Comparison of ENCODE assay signal across 2 cellular contexts in the genomic region with DNA sequence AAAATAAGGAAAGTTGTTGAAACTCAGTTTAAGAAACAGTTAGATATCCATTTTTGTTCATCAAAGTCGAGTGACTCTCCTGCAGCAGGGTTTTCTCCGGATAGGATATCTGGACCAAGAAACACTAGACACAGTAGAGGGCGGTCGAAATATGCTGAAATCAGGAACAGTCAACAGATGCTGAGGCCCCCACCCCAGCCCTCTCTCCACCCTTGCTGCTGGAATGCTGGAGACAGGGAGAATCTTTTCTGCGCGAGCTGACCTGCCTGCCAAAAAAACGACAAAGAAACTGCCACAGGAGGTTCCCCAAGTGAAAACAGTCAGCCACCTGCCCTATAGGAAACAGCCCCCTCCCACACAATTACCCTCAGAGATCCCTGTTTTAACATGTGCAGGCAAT.
TF ChIP-seq lines count a peak whose summit lies in the region.

No MANE protein-coding gene starts in this region.

TF ChIP-seq in GM23338, 12 proteins besides CTCF, POLR2A, EP300 and RAD21:
- no peak for TF ChIP-seq STAT1 (IDR thresholded peaks at IDR 0.05; ENCODE audit: unreplicated experiment)
- TF ChIP-seq EZH2phosphoT487 (IDR thresholded peaks at IDR 0.05; ENCODE audit: unreplicated experiment): no peak
- TF ChIP-seq, protein P1, sequence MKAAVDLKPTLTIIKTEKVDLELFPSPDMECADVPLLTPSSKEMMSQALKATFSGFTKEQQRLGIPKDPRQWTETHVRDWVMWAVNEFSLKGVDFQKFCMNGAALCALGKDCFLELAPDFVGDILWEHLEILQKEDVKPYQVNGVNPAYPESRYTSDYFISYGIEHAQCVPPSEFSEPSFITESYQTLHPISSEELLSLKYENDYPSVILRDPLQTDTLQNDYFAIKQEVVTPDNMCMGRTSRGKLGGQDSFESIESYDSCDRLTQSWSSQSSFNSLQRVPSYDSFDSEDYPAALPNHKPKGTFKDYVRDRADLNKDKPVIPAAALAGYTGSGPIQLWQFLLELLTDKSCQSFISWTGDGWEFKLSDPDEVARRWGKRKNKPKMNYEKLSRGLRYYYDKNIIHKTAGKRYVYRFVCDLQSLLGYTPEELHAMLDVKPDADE (IDR thresholded peaks at IDR 0.05): no peak
- no peak for TF ChIP-seq NANOG (IDR thresholded peaks at IDR 0.05; ENCODE audit: borderline replicate concordance)
- TF ChIP-seq POLR2AphosphoS5 (IDR thresholded peaks at IDR 0.05; ENCODE audit: low read depth): no peak
- TF ChIP-seq ZNF331 (CRISPR knock-in tag; IDR thresholded peaks at IDR 0.05; ENCODE audit: low read depth): no peak
- no peak for TF ChIP-seq ZNF114 (CRISPR knock-in tag; IDR thresholded peaks at IDR 0.05)
- TF ChIP-seq, protein P2, sequence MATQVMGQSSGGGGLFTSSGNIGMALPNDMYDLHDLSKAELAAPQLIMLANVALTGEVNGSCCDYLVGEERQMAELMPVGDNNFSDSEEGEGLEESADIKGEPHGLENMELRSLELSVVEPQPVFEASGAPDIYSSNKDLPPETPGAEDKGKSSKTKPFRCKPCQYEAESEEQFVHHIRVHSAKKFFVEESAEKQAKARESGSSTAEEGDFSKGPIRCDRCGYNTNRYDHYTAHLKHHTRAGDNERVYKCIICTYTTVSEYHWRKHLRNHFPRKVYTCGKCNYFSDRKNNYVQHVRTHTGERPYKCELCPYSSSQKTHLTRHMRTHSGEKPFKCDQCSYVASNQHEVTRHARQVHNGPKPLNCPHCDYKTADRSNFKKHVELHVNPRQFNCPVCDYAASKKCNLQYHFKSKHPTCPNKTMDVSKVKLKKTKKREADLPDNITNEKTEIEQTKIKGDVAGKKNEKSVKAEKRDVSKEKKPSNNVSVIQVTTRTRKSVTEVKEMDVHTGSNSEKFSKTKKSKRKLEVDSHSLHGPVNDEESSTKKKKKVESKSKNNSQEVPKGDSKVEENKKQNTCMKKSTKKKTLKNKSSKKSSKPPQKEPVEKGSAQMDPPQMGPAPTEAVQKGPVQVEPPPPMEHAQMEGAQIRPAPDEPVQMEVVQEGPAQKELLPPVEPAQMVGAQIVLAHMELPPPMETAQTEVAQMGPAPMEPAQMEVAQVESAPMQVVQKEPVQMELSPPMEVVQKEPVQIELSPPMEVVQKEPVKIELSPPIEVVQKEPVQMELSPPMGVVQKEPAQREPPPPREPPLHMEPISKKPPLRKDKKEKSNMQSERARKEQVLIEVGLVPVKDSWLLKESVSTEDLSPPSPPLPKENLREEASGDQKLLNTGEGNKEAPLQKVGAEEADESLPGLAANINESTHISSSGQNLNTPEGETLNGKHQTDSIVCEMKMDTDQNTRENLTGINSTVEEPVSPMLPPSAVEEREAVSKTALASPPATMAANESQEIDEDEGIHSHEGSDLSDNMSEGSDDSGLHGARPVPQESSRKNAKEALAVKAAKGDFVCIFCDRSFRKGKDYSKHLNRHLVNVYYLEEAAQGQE (IDR thresholded peaks at IDR 0.05; ENCODE audit: unreplicated experiment): no peak
- no peak for TF ChIP-seq EZH2 (IDR thresholded peaks at IDR 0.05; ENCODE audit: low read depth, unreplicated experiment)
- TF ChIP-seq, protein P3, sequence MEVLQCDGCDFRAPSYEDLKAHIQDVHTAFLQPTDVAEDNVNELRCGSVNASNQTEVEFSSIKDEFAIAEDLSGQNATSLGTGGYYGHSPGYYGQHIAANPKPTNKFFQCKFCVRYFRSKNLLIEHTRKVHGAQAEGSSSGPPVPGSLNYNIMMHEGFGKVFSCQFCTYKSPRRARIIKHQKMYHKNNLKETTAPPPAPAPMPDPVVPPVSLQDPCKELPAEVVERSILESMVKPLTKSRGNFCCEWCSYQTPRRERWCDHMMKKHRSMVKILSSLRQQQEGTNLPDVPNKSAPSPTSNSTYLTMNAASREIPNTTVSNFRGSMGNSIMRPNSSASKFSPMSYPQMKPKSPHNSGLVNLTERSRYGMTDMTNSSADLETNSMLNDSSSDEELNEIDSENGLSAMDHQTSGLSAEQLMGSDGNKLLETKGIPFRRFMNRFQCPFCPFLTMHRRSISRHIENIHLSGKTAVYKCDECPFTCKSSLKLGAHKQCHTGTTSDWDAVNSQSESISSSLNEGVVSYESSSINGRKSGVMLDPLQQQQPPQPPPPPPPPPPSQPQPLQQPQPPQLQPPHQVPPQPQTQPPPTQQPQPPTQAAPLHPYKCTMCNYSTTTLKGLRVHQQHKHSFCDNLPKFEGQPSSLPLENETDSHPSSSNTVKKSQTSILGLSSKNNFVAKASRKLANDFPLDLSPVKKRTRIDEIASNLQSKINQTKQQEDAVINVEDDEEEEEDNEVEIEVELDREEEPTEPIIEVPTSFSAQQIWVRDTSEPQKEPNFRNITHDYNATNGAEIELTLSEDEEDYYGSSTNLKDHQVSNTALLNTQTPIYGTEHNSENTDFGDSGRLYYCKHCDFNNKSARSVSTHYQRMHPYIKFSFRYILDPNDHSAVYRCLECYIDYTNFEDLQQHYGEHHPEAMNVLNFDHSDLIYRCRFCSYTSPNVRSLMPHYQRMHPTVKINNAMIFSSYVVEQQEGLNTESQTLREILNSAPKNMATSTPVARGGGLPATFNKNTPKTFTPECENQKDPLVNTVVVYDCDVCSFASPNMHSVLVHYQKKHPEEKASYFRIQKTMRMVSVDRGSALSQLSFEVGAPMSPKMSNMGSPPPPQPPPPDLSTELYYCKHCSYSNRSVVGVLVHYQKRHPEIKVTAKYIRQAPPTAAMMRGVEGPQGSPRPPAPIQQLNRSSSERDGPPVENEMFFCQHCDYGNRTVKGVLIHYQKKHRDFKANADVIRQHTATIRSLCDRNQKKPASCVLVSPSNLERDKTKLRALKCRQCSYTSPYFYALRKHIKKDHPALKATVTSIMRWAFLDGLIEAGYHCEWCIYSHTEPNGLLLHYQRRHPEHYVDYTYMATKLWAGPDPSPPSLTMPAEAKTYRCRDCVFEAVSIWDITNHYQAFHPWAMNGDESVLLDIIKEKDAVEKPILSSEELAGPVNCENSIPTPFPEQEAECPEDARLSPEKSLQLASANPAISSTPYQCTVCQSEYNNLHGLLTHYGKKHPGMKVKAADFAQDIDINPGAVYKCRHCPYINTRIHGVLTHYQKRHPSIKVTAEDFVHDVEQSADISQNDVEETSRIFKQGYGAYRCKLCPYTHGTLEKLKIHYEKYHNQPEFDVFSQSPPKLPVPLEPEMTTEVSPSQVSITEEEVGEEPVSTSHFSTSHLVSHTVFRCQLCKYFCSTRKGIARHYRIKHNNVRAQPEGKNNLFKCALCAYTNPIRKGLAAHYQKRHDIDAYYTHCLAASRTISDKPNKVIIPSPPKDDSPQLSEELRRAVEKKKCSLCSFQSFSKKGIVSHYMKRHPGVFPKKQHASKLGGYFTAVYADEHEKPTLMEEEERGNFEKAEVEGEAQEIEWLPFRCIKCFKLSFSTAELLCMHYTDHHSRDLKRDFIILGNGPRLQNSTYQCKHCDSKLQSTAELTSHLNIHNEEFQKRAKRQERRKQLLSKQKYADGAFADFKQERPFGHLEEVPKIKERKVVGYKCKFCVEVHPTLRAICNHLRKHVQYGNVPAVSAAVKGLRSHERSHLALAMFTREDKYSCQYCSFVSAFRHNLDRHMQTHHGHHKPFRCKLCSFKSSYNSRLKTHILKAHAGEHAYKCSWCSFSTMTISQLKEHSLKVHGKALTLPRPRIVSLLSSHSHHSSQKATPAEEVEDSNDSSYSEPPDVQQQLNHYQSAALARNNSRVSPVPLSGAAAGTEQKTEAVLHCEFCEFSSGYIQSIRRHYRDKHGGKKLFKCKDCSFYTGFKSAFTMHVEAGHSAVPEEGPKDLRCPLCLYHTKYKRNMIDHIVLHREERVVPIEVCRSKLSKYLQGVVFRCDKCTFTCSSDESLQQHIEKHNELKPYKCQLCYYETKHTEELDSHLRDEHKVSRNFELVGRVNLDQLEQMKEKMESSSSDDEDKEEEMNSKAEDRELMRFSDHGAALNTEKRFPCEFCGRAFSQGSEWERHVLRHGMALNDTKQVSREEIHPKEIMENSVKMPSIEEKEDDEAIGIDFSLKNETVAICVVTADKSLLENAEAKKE (CRISPR knock-in tag; IDR thresholded peaks at IDR 0.05): no peak
TF ChIP-seq in GM23338: peak in this region for 0.

TF ChIP-seq in H1, 55 proteins besides CTCF, POLR2A, EP300 and RAD21:
- TF ChIP-seq RNF2 (IDR thresholded peaks at IDR 0.05; ENCODE audit: borderline replicate concordance, low read depth, low read length, missing control alignments, poor library complexity, severe bottlenecking) (no peak), SIRT6 (IDR thresholded peaks at IDR 0.05; ENCODE audit: low read length) (no peak)
